In genomic region chr4:47513493-47513892, GRCh38 we compare ENCODE assay signal across 35 cellular contexts.
"Had no signal": no experiment of that assay in that cellular context is flagged by ENCODE, and none has a peak within 500 bp of the region (broad histone marks: within the 10 kb centered on the region; RNA-seq: fewer than 3 reads in every experiment).

No MANE protein-coding gene starts in this region.

- H3K4me1 Mint-ChIP-seq: activated T-helper 17 cell treated with anti-CD3 and anti-CD28 coated beads, Interleukin-2, amount 50 U/mL, for 72 hours; endodermal cell had no signal

- H3K27me3 Mint-ChIP-seq: activated B cell treated with CpG ODN at 0.5 μM for 24 hours; activated CD4-positive, alpha-beta memory T cell treated with anti-CD3 and anti-CD28 coated beads for 36 hours; activated CD4-positive, alpha-beta T cell treated with anti-CD3 and anti-CD28 coated beads for 36 hours; activated CD8-positive, alpha-beta memory T cell treated with anti-CD3 and anti-CD28 coated beads, Interleukin-2, amount 10 ng/mL, durations not matched to agents 7 days and 5 days; activated naive CD8-positive, alpha-beta T cell; activated T-cell treated with anti-CD3 and anti-CD28 coated beads, Interleukin-2, amount 50 U/mL, for 24 hours; activated T-helper 17 cell treated with anti-CD3 and anti-CD28 coated beads, Interleukin-2, amount 50 U/mL, for 72 hours; dendritic cell treated with granulocyte-macrophage colony-stimulating factor and Interleukin-4, amounts not matched to agents 40 ng/mL and 50 ng/mL, for 4 days; T-helper 17 cell had no signal

- H3K4me3 ChIP-seq: body of pancreas, coronary artery, dorsolateral prefrontal cortex, esophagus muscularis mucosa, gastrocnemius medialis, heart left ventricle had no signal

- H3K27ac Mint-ChIP-seq: activated B cell treated with CpG ODN at 0.5 μM for 24 hours; activated CD4-positive, alpha-beta memory T cell treated with anti-CD3 and anti-CD28 coated beads for 36 hours; activated CD4-positive, alpha-beta T cell treated with anti-CD3 and anti-CD28 coated beads for 36 hours; activated CD4-positive, alpha-beta T cell treated with anti-CD3 and anti-CD28 coated beads, Interleukin-2, amount 10 ng/mL, durations not matched to agents 24 days and 14 days; activated CD8-positive, alpha-beta memory T cell treated with anti-CD3 and anti-CD28 coated beads, Interleukin-2, amount 10 ng/mL, durations not matched to agents 7 days and 5 days; activated CD8-positive, alpha-beta T cell treated with anti-CD3 and anti-CD28 coated beads, Interleukin-2, amount 10 ng/mL, durations not matched to agents 7 days and 5 days; activated naive CD8-positive, alpha-beta T cell; activated T-cell treated with anti-CD3 and anti-CD28 coated beads, Interleukin-2, amount 50 U/mL, for 24 hours; activated T-helper 17 cell treated with anti-CD3 and anti-CD28 coated beads, Interleukin-2, amount 50 U/mL, for 72 hours; dendritic cell treated with granulocyte-macrophage colony-stimulating factor and Interleukin-4, amounts not matched to agents 40 ng/mL and 50 ng/mL, for 4 days; endodermal cell; T-helper 17 cell; T-helper 2 cell treated with Interferon-gamma antibody and Interleukin-4, amounts not matched to agents 5 μg/mL and 100 μg/mL, for 36 hours had no signal

- DNase-seq: activated B cell treated with CpG ODN at 0.5 μM for 24 hours; activated CD4-positive, alpha-beta memory T cell treated with anti-CD3 and anti-CD28 coated beads for 36 hours; activated CD4-positive, alpha-beta T cell treated with anti-CD3 and anti-CD28 coated beads for 36 hours; activated CD4-positive, alpha-beta T cell treated with anti-CD3 and anti-CD28 coated beads, Interleukin-2, amount 10 ng/mL, durations not matched to agents 24 days and 14 days; activated CD8-positive, alpha-beta memory T cell treated with anti-CD3 and anti-CD28 coated beads, Interleukin-2, amount 10 ng/mL, durations not matched to agents 7 days and 5 days; activated CD8-positive, alpha-beta memory T cell treated with anti-CD3 and anti-CD28 coated beads, Interleukin-2, amount 50 U/mL, for 4 hours; activated CD8-positive, alpha-beta T cell treated with anti-CD3 and anti-CD28 coated beads, Interleukin-2, amount 10 ng/mL, durations not matched to agents 7 days and 5 days; activated effector memory CD4-positive, alpha-beta T cell treated with Interleukin-2 at 50 U/mL for 16 hours; activated gamma-delta T cell treated with Interleukin-2 at 50 U/mL for 16 hours; activated naive CD4-positive, alpha-beta T cell treated with anti-CD3 and anti-CD28 coated beads, Interleukin-2, amount 50 U/mL, for 16 hours; activated naive CD4-positive, alpha-beta T cell treated with Interleukin-2 at 50 U/mL for 16 hours; activated T-cell treated with anti-CD3 and anti-CD28 coated beads, Interleukin-2, amount 50 U/mL, for 24 hours; amniotic stem cell; anterior cingulate cortex; body of pancreas; caudate nucleus; dorsolateral prefrontal cortex; effector memory CD4-positive, alpha-beta T cell; endodermal cell; erythroblast; foreskin keratinocyte; gastrocnemius medialis; glutamatergic neuron; heart left ventricle; T-helper 1 cell; T-helper 17 cell; T1000; WERI-Rb-1 had no signal

- H3K36me3 ChIP-seq: gastrocnemius medialis, WERI-Rb-1 had no signal

- H3K9me3 Mint-ChIP-seq: activated B cell treated with CpG ODN at 0.5 μM for 24 hours; activated CD4-positive, alpha-beta memory T cell treated with anti-CD3 and anti-CD28 coated beads for 36 hours; activated CD4-positive, alpha-beta T cell treated with anti-CD3 and anti-CD28 coated beads, Interleukin-2, amount 10 ng/mL, durations not matched to agents 24 days and 14 days; activated T-cell treated with anti-CD3 and anti-CD28 coated beads, Interleukin-2, amount 50 U/mL, for 24 hours; activated T-helper 17 cell treated with anti-CD3 and anti-CD28 coated beads, Interleukin-2, amount 50 U/mL, for 72 hours; dendritic cell treated with granulocyte-macrophage colony-stimulating factor and Interleukin-4, amounts not matched to agents 40 ng/mL and 50 ng/mL, for 4 days; endodermal cell; T-helper 2 cell treated with Interferon-gamma antibody and Interleukin-4, amounts not matched to agents 5 μg/mL and 100 μg/mL, for 36 hours had no signal

- H3K27ac ChIP-seq: body of pancreas, coronary artery, dorsolateral prefrontal cortex, esophagus muscularis mucosa, foreskin keratinocyte, gastrocnemius medialis, heart left ventricle, WERI-Rb-1 had no signal

- ATAC-seq: activated CD4-positive, alpha-beta T cell treated with anti-CD3 and anti-CD28 coated beads for 36 hours; activated CD4-positive, CD25-positive, alpha-beta regulatory T cell treated with anti-CD3 and anti-CD28 coated beads, Interleukin-2, amount 50 U/mL, for 24 hours; activated CD8-positive, alpha-beta memory T cell treated with anti-CD3 and anti-CD28 coated beads, Interleukin-2, amount 10 ng/mL, durations not matched to agents 7 days and 5 days; activated CD8-positive, alpha-beta T cell treated with anti-CD3 and anti-CD28 coated beads, Interleukin-2, amount 10 ng/mL, durations not matched to agents 7 days and 5 days; activated T-helper 17 cell treated with anti-CD3 and anti-CD28 coated beads, Interleukin-2, amount 50 U/mL, for 72 hours; body of pancreas; foreskin keratinocyte; gastrocnemius medialis; heart left ventricle; T-helper 17 cell had no signal

- H3K4me3 Mint-ChIP-seq: activated B cell treated with CpG ODN at 0.5 μM for 24 hours; activated CD4-positive, alpha-beta memory T cell treated with anti-CD3 and anti-CD28 coated beads for 36 hours; activated CD4-positive, alpha-beta T cell treated with anti-CD3 and anti-CD28 coated beads for 36 hours; activated CD4-positive, alpha-beta T cell treated with anti-CD3 and anti-CD28 coated beads, Interleukin-2, amount 10 ng/mL, durations not matched to agents 24 days and 14 days; activated CD8-positive, alpha-beta memory T cell treated with anti-CD3 and anti-CD28 coated beads, Interleukin-2, amount 10 ng/mL, durations not matched to agents 7 days and 5 days; activated CD8-positive, alpha-beta T cell treated with anti-CD3 and anti-CD28 coated beads, Interleukin-2, amount 10 ng/mL, durations not matched to agents 7 days and 5 days; activated naive CD8-positive, alpha-beta T cell; activated T-cell treated with anti-CD3 and anti-CD28 coated beads, Interleukin-2, amount 50 U/mL, for 24 hours; activated T-helper 17 cell treated with anti-CD3 and anti-CD28 coated beads, Interleukin-2, amount 50 U/mL, for 72 hours; dendritic cell treated with granulocyte-macrophage colony-stimulating factor and Interleukin-4, amounts not matched to agents 40 ng/mL and 50 ng/mL, for 4 days; endodermal cell; T-helper 17 cell; T-helper 2 cell treated with Interferon-gamma antibody and Interleukin-4, amounts not matched to agents 5 μg/mL and 100 μg/mL, for 36 hours had no signal

- H3K9me3 ChIP-seq: body of pancreas, esophagus muscularis mucosa, gastrocnemius medialis, heart left ventricle had no signal

- H3K27me3 ChIP-seq: body of pancreas, dorsolateral prefrontal cortex, esophagus muscularis mucosa, foreskin keratinocyte, gastrocnemius medialis, heart left ventricle had no signal

- H3K36me3 Mint-ChIP-seq: activated CD4-positive, alpha-beta memory T cell treated with anti-CD3 and anti-CD28 coated beads for 36 hours had no signal
